ENCODE assay signal across 27 cellular contexts in genomic region chr3:120956143-120956542, GRCh38. TPM values are rescaled to one million over a fixed set of nuclear protein-coding genes. Genes with fewer than 3 reads are reported as not detected.
"Had no signal": no experiment of that assay in that cellular context is flagged by ENCODE, and none has a peak within 500 bp of the region (broad histone marks: within the 10 kb centered on the region; RNA-seq: fewer than 3 reads in every experiment).

No MANE protein-coding gene starts in this region.

- H3K36me3 ChIP-seq: stomach, suprapubic skin, thoracic aorta, tibial artery, tibial nerve, transverse colon, upper lobe of left lung, upper lobe of right lung, vagina had no signal

- DNase-seq: stimulated activated CD4-positive, alpha-beta T cell treated with anti-CD3 and anti-CD28 coated beads, Interleukin-2, amount 100 ng/mL, for 24 hours; stimulated activated CD4-positive, alpha-beta T cell treated with anti-CD3 and anti-CD28 coated beads, Interleukin-2, amount 100 ng/mL, for 48 hours; stimulated activated CD4-positive, alpha-beta T cell treated with anti-CD3 and anti-CD28 coated beads, Interleukin-4, amount 100 ng/mL, for 1 hour; stimulated activated CD4-positive, alpha-beta T cell treated with anti-CD3 and anti-CD28 coated beads, Interleukin-4, amount 100 ng/mL, for 24 hours; stimulated activated CD4-positive, alpha-beta T cell treated with anti-CD3 and anti-CD28 coated beads, Interleukin-4, amount 100 ng/mL, for 4 hours; stimulated activated CD8-positive, alpha-beta memory T cell treated with anti-CD3 and anti-CD28 coated beads, Interleukin-4, amount 100 ng/mL, for 48 hours; stimulated activated naive B cell treated with anti-CD40 and anti-IgM and Interleukin-4, amounts not matched to agents 10 μg/mL and 1 μg/mL and 100 μg/mL, for 72 hours; stimulated activated naive CD4-positive, alpha-beta T cell; stimulated activated naive CD4-positive, alpha-beta T cell treated with Interleukin-2 at 50 U/mL for 16 hours; stimulated activated naive CD8-positive, alpha-beta T cell treated with anti-CD3 and anti-CD28 coated beads, Interleukin-15, amount 100 ng/mL, for 72 hours; stimulated activated naive CD8-positive, alpha-beta T cell treated with anti-CD3 and anti-CD28 coated beads, Interleukin-15, Interleukin-2, amounts not matched to agents 100 U/mL and 50 U/mL, for 24 hours; stomach; substantia nigra; testis; tibial artery; transverse colon; trophoblast cell; upper lobe of left lung; upper lobe of right lung had no signal

- ATAC-seq: stimulated activated effector memory CD8-positive, alpha-beta T cell treated with anti-CD3 and anti-CD28 coated beads, Interleukin-12 subunit alpha, Interleukin-12 subunit beta, amount 100 ng/mL, for 72 hours; stimulated activated memory B cell treated with anti-CD40 and anti-IgM and Interleukin-4, amounts not matched to agents 10 μg/mL and 1 μg/mL and 100 μg/mL, for 72 hours; stimulated activated naive B cell treated with anti-CD40 and anti-IgM and Interleukin-4, amounts not matched to agents 10 μg/mL and 1 μg/mL and 100 μg/mL, for 72 hours; stimulated activated naive CD8-positive, alpha-beta T cell treated with anti-CD3 and anti-CD28 coated beads, Interleukin-15, amount 100 ng/mL, for 72 hours; stimulated activated naive CD8-positive, alpha-beta T cell treated with anti-CD3 and anti-CD28 coated beads, Interleukin-15, Interleukin-2, amounts not matched to agents 100 U/mL and 50 U/mL, for 24 hours; upper lobe of right lung had no signal

- FAIRE-seq: urothelium cell line had no signal

- H3K4me1 ChIP-seq: stomach, suprapubic skin, testis, tibial artery, tibial nerve, transverse colon, upper lobe of left lung, upper lobe of right lung, vagina had no signal

- H3K9me3 ChIP-seq: suprapubic skin, testis, thoracic aorta, tibial artery, transverse colon, vagina had no signal

- H3K27me3 ChIP-seq: stomach, suprapubic skin, testis, tibial artery, tibial nerve, transverse colon, upper lobe of left lung, upper lobe of right lung, vagina had no signal

- H3K4me3 ChIP-seq: stomach, suprapubic skin, testis, thoracic aorta, tibial artery, tibial nerve, transverse colon, upper lobe of left lung, upper lobe of right lung, vagina had no signal

- H3K27ac ChIP-seq: stomach, suprapubic skin, testis, thoracic aorta, tibial artery, tibial nerve, transverse colon, upper lobe of left lung, upper lobe of right lung, vagina had no signal

RNA-seq across cellular contexts. Expression of gene STXBP5L, which starts 48.1 kb away (rescaled TPM):
- total RNA-seq: subcutaneous adipose tissue, upper lobe of right lung had no signal
